1 cellular context compared by ENCODE assay signal in genomic region chr14:61525293-61526011, GRCh38.
TF ChIP-seq lines count a peak whose summit lies in the region.

No MANE protein-coding gene starts in this region.

TF ChIP-seq in GM12878, 131 proteins besides CTCF, POLR2A, EP300 and RAD21 (continued from another document and continues in another):
- TF ChIP-seq BCLAF1 (IDR thresholded peaks at IDR 0.05): no peak
- no peak for TF ChIP-seq CREB1 (IDR thresholded peaks at IDR 0.05; ENCODE audit: low read depth)
- no peak for TF ChIP-seq RCOR1 (conservative IDR thresholded peaks at IDR 0.05; ENCODE audit: low read depth, low read length)
- no peak for TF ChIP-seq MYB (IDR thresholded peaks at IDR 0.05; ENCODE audit: borderline replicate concordance, low read depth, low read length)
- no peak for TF ChIP-seq NR2C1 (IDR thresholded peaks at IDR 0.05)
- TF ChIP-seq MEF2A (IDR thresholded peaks at IDR 0.05; ENCODE audit: insufficient read depth, low read depth, low read length): peak; percentile 87
- no peak for TF ChIP-seq BRCA1 (IDR thresholded peaks at IDR 0.05; ENCODE audit: low read depth, low read length)
- TF ChIP-seq NR2C2 (IDR thresholded peaks at IDR 0.05; ENCODE audit: borderline replicate concordance, control insufficient read depth, insufficient read length, low read depth): no peak
- TF ChIP-seq POLR2AphosphoS2 (IDR thresholded peaks at IDR 0.05; ENCODE audit: low read depth, low read length): no peak
- TF ChIP-seq JUND (IDR thresholded peaks at IDR 0.05; ENCODE audit: low read depth, low read length): no peak
- no peak for TF ChIP-seq HDAC6 (IDR thresholded peaks at IDR 0.05; ENCODE audit: unreplicated experiment)
- peak; percentile 34; the same call in 1 of the 2 replicates for TF ChIP-seq CREM (IDR thresholded peaks at IDR 0.05; ENCODE audit: low read depth)
- no peak for TF ChIP-seq HDAC2 (IDR thresholded peaks at IDR 0.05)
- no peak for TF ChIP-seq EZH2 (IDR thresholded peaks at IDR 0.05; ENCODE audit: borderline replicate concordance, control insufficient read depth, low read depth, low read length)
- no peak for TF ChIP-seq MAX (IDR thresholded peaks at IDR 0.05; ENCODE audit: low read depth, low read length)
- no peak for TF ChIP-seq ZNF687 (IDR thresholded peaks at IDR 0.05)
- TF ChIP-seq CHD4 (IDR thresholded peaks at IDR 0.05): no peak
- TF ChIP-seq SP1 (IDR thresholded peaks at IDR 0.05; ENCODE audit: low read depth, low read length): no peak
- no peak for TF ChIP-seq ZNF274 (IDR thresholded peaks at IDR 0.05; ENCODE audit: insufficient read depth, insufficient read length)
- no peak for TF ChIP-seq ELK1 (IDR thresholded peaks at IDR 0.05; ENCODE audit: low read depth, low read length)
- TF ChIP-seq EED (IDR thresholded peaks at IDR 0.05; ENCODE audit: low read depth): peak; percentile 93
- TF ChIP-seq CHD1 (IDR thresholded peaks at IDR 0.05; ENCODE audit: low read depth, low read length): no peak
- TF ChIP-seq ZBTB4 (CRISPR knock-in tag; IDR thresholded peaks at IDR 0.05): no peak
- no peak for TF ChIP-seq ZBTB11 (CRISPR knock-in tag; IDR thresholded peaks at IDR 0.05)
- TF ChIP-seq EGR1 (IDR thresholded peaks at IDR 0.05; ENCODE audit: borderline replicate concordance in 1 of 2, low read depth in 2 of 2, low read length in 2 of 2): no peak
- no peak for TF ChIP-seq HSF1 (IDR thresholded peaks at IDR 0.05; ENCODE audit: low read depth, low read length)
- TF ChIP-seq SUPT20H (IDR thresholded peaks at IDR 0.05; ENCODE audit: borderline replicate concordance, control insufficient read depth, low read depth, low read length): no peak
- TF ChIP-seq RAD51 (IDR thresholded peaks at IDR 0.05): no peak
- no peak for TF ChIP-seq SIN3A (IDR thresholded peaks at IDR 0.05; ENCODE audit: low read depth, low read length)
- TF ChIP-seq CBFB (IDR thresholded peaks at IDR 0.05; ENCODE audit: low read depth): no peak
- TF ChIP-seq ATF3 (IDR thresholded peaks at IDR 0.05; ENCODE audit: borderline replicate concordance, extremely low read depth, low read depth, low read length): no peak
- TF ChIP-seq E2F8 (IDR thresholded peaks at IDR 0.05; ENCODE audit: low read depth, partially characterized antibody): no peak
- TF ChIP-seq RELB (IDR thresholded peaks at IDR 0.05; ENCODE audit: low read depth): 0 out of 2 replicates have a peak, but pooled peaks have one; percentile 24
- peak; percentile 71 for TF ChIP-seq MTA2 (IDR thresholded peaks at IDR 0.05; ENCODE audit: low read depth)
- no peak for TF ChIP-seq BMI1 (IDR thresholded peaks at IDR 0.05; ENCODE audit: borderline replicate concordance)
- no peak for TF ChIP-seq MYC (IDR thresholded peaks at IDR 0.05; ENCODE audit: insufficient read depth, insufficient read length, insufficient replicate concordance, low read length, severe bottlenecking)
- TF ChIP-seq MTA3 (IDR thresholded peaks at IDR 0.05; ENCODE audit: borderline replicate concordance, low read length): peak; percentile 81
- no peak for TF ChIP-seq RFX5 (IDR thresholded peaks at IDR 0.05; ENCODE audit: low read depth, low read length)
- no peak for TF ChIP-seq ZNF24 (IDR thresholded peaks at IDR 0.05)
